In genomic region chr9:132404228-132404881, GRCh38 we compare ENCODE assay signal across 11 cellular contexts. TPM values are rescaled to one million over a fixed set of nuclear protein-coding genes. Genes with fewer than 3 reads are reported as not detected.
DNase-seq lines count a peak whose midpoint lies in the region; ATAC-seq and TF ChIP-seq lines count a peak whose summit lies in the region.
"Had no signal": no experiment of that assay in that cellular context is flagged by ENCODE, and none has a peak within 500 bp of the region (broad histone marks: within the 10 kb centered on the region; RNA-seq: fewer than 3 reads in every experiment).

No MANE protein-coding gene starts in this region.

- H3K4me3 ChIP-seq in CD4-positive, alpha-beta memory T cell (ENCODE audit: low read length in 2 of 2), result no peak overlapping the region
- no peak overlapping the region for H3K4me3 ChIP-seq in mesenchymal stem cell (ENCODE audit: insufficient read depth in 1 of 2, low read depth in 1 of 2, low read length in 2 of 2)
- H3K4me3 ChIP-seq in PC-3 (ENCODE audit: low read length), result no peak overlapping the region

- H3K4me3 Mint-ChIP-seq in CD4-positive, alpha-beta memory T cell, result peak overlapping the region; percentile 66 to 96 (median 85)
- peak overlapping the region; percentile 10 to 74 (median 61) for H3K4me3 Mint-ChIP-seq in IgD-negative memory B cell

- no peak overlapping the region for H2BK15ac ChIP-seq in mesenchymal stem cell (ENCODE audit: low read depth, poor library complexity, severe bottlenecking)

- H2BK5ac ChIP-seq in mesenchymal stem cell (ENCODE audit: low read depth, low read length, poor library complexity, severe bottlenecking), result no peak overlapping the region

- POLR2A ChIA-PET in CD4-positive, alpha-beta memory T cell (lab: Charles Lee; ENCODE audit: partially characterized antibody), result interaction anchor here (0.7 to 2.7 kb wide), 3 partner anchors 50 to 276 kb away, joined by 3 to 13 read pairs (median 4); partner anchors contain the start of gene SETX
- POLR2A ChIA-PET in PC-3 (lab: Charles Lee; ENCODE audit: unreplicated experiment), result no interaction called here

- H3K27me3 Mint-ChIP-seq in CD4-positive, alpha-beta memory T cell, result no peaks in the 10 kb centered on the region
- no peaks in the 10 kb centered on the region for H3K27me3 Mint-ChIP-seq in IgD-negative memory B cell

- H4K20me1 ChIP-seq in PC-3 (ENCODE audit: low read length), result no peaks in the 10 kb centered on the region

- peaks cover 33% of the 10 kb centered on the region for H3K79me2 ChIP-seq in PC-3 (ENCODE audit: low read length)

- no peaks in the 10 kb centered on the region for H3K9me3 ChIP-seq in CD4-positive, alpha-beta memory T cell (ENCODE audit: control insufficient read depth in 1 of 2, low read length in 2 of 2)
- no peaks in the 10 kb centered on the region for H3K9me3 ChIP-seq in mesenchymal stem cell (ENCODE audit: control insufficient read depth, low read length)
- H3K9me3 ChIP-seq in PC-3 (ENCODE audit: low read length), result no peaks in the 10 kb centered on the region

- H4K91ac ChIP-seq in mesenchymal stem cell (ENCODE audit: low read length), result no peak overlapping the region

- H3K9ac ChIP-seq in mesenchymal stem cell (ENCODE audit: low read length), result peak overlapping the region; percentile 11
- no peak overlapping the region for H3K9ac ChIP-seq in PC-3 (ENCODE audit: low read length)

- ATAC-seq in PC-3, result no peak
- no peak for ATAC-seq in HG03469 (IDR thresholded peaks at IDR 0.05; ENCODE audit: unreplicated experiment)
- ATAC-seq: HCT116 had no signal

- CTCF ChIA-PET in CD4-positive, alpha-beta memory T cell (lab: Charles Lee; ENCODE audit: partially characterized antibody), result interaction anchor here (0.6 kb wide), 1 partner anchor 656 kb away, joined by 3 read pairs; no protein-coding TSS in a partner anchor
- CTCF ChIA-PET in PC-3 (lab: Charles Lee), result no interaction called here

- H2BK120ac ChIP-seq in mesenchymal stem cell (ENCODE audit: low read depth, low read length), result no peak overlapping the region

- H3K79me1 ChIP-seq in mesenchymal stem cell (replicated peaks; ENCODE audit: low read length, poor library complexity, severe bottlenecking), result peaks cover 20% of the 10 kb centered on the region

- H2AFZ ChIP-seq in mesenchymal stem cell (ENCODE audit: low read depth, low read length) (no peak overlapping the region), PC-3 (ENCODE audit: low read length) (no peak overlapping the region)

- H3K36me3 ChIP-seq in CD4-positive, alpha-beta memory T cell (ENCODE audit: insufficient read depth, low read length), result peaks cover 24% of the 10 kb centered on the region
- peaks cover 0 to 30% of the 10 kb centered on the region in 2 experiments for H3K36me3 ChIP-seq in mesenchymal stem cell (ENCODE audit: control insufficient read depth in 1 of 2, insufficient read depth in 2 of 2, low read depth in 1 of 2, low read length in 2 of 2)
- peaks cover 7% of the 10 kb centered on the region; the same call in 1 of the 2 replicates for H3K36me3 ChIP-seq in PC-3 (ENCODE audit: low read depth, low read length)

- H2BK12ac ChIP-seq in mesenchymal stem cell (ENCODE audit: low read length in 2 of 2), result no peak overlapping the region

- H3K27ac ChIP-seq in CD4-positive, alpha-beta memory T cell (ENCODE audit: low read depth, low read length), result peak overlapping the region; percentile 38
- H3K27ac ChIP-seq in mesenchymal stem cell (ENCODE audit: low read length, poor library complexity, severe bottlenecking), result no peak overlapping the region
- no peak overlapping the region for H3K27ac ChIP-seq in PC-3 (ENCODE audit: low read length)

- no peak overlapping the region for H3K4me2 ChIP-seq in mesenchymal stem cell (ENCODE audit: low read length, poor library complexity, severe bottlenecking)
- H3K4me2 ChIP-seq in PC-3 (ENCODE audit: low read length), result no peak overlapping the region

- peaks cover 27 to 69% (median 34%) of the 10 kb centered on the region in 4 donors for H3K4me1 Mint-ChIP-seq in CD4-positive, alpha-beta memory T cell
- peaks cover 24 to 27% (median 25%) of the 10 kb centered on the region in 3 donors for H3K4me1 Mint-ChIP-seq in IgD-negative memory B cell

- no peak overlapping the region for H4K8ac ChIP-seq in mesenchymal stem cell (ENCODE audit: low read length)

- WGBS in mesenchymal stem cell, result 86% methylated on average over 9 of the region's 9 CpGs

- H3K23ac ChIP-seq in mesenchymal stem cell (ENCODE audit: low read length in 2 of 2), result no peak overlapping the region

- peaks cover 24 to 42% of the 10 kb centered on the region in 2 donors for H3K36me3 Mint-ChIP-seq in CD4-positive, alpha-beta memory T cell
- no peaks in the 10 kb centered on the region for H3K36me3 Mint-ChIP-seq in IgD-negative memory B cell

- H3K4ac ChIP-seq in mesenchymal stem cell (ENCODE audit: low read depth in 1 of 2, low read length in 2 of 2), result no peak overlapping the region

- BruUV-seq in PC-3 (replicated peaks; lab: Mats Ljungman, UMichigan), result no TSS peak

- H3K9me2 ChIP-seq in PC-3 (replicated peaks; ENCODE audit: low read length), result no peaks in the 10 kb centered on the region

- H3K14ac ChIP-seq in mesenchymal stem cell (ENCODE audit: low read length in 2 of 2), result no peak overlapping the region

- no peak overlapping the region for H3K18ac ChIP-seq in mesenchymal stem cell (ENCODE audit: low read depth in 1 of 2, low read length in 2 of 2)

- H3K27me3 ChIP-seq in CD4-positive, alpha-beta memory T cell (ENCODE audit: insufficient read depth, low read length), result no peaks in the 10 kb centered on the region
- H3K27me3 ChIP-seq in mesenchymal stem cell (ENCODE audit: control insufficient read depth in 1 of 2, insufficient read depth in 1 of 2, low read length in 2 of 2) (peaks cover 4% of the 10 kb centered on the region in 2 experiments), PC-3 (ENCODE audit: low read length) (no peaks in the 10 kb centered on the region)

- intact Hi-C loops in CD4-positive, alpha-beta memory T cell (cut with micrococcal nuclease), result no loop called here
- intact Hi-C loops in PC-3 (cut with micrococcal nuclease), result no loop called here

- no peaks in the 10 kb centered on the region for H3K9me3 Mint-ChIP-seq in CD4-positive, alpha-beta memory T cell
- H3K9me3 Mint-ChIP-seq in IgD-negative memory B cell, result no peaks in the 10 kb centered on the region

- TF ChIP-seq CTCF in PC-3 (conservative IDR thresholded peaks at IDR 0.05; ENCODE audit: low read depth, low read length), result no peak

- H3K4me1 ChIP-seq in CD4-positive, alpha-beta memory T cell (ENCODE audit: insufficient read depth, low read length), result peaks cover 35% of the 10 kb centered on the region
- peaks cover 7% of the 10 kb centered on the region for H3K4me1 ChIP-seq in mesenchymal stem cell (ENCODE audit: control insufficient read depth, insufficient read depth, low read depth, low read length)
- peaks cover 9% of the 10 kb centered on the region; the same call in 1 of the 2 replicates for H3K4me1 ChIP-seq in PC-3 (ENCODE audit: insufficient read depth, low read length)

- no peaks in the 10 kb centered on the region for H3F3A ChIP-seq in PC-3 (ENCODE audit: low read length, unreplicated experiment)

- H3K27ac Mint-ChIP-seq in CD4-positive, alpha-beta memory T cell, result peak overlapping the region; percentile 44 to 94 (median 83)
- peak overlapping the region in 2 of 3 donors; percentile 3 to 75 for H3K27ac Mint-ChIP-seq in IgD-negative memory B cell

- H2AK5ac ChIP-seq in mesenchymal stem cell (ENCODE audit: low read length, severe bottlenecking), result no peak overlapping the region

- DNase-seq in CD4-positive, alpha-beta memory T cell, result peak; percentile 17 to 57 (median 28)
- DNase-seq in activated T-cell treated with anti-CD3 and anti-CD28 coated beads, Interleukin-2, amount 50 U/mL, for 48 hours, result peak; percentile 21 to 28
- DNase-seq in mesenchymal stem cell, result peak; percentile 26
- no peak for DNase-seq in NCI-H2171 (lab: John Stamatoyannopoulos, UW)
- no peak for DNase-seq in AG08396 (ENCODE audit: low spot score)
- DNase-seq in PC-3, result no peak
- DNase-seq: COR-L47 had no signal

RNA-seq across cellular contexts. Expression of gene TTF1, which starts 2.3 kb away (rescaled TPM):
- total RNA-seq in CD4-positive, alpha-beta memory T cell, result 10 to 100 TPM; 22.2 TPM
- 1 to 10 TPM; 5.8 to 9.3 TPM for polyA plus RNA-seq in CD4-positive, alpha-beta memory T cell
- polyA plus RNA-seq in IgD-negative memory B cell, result 8.6 TPM
- 9.4 TPM for polyA plus RNA-seq in mesenchymal stem cell (2013, experiment 1 of 2)
- polyA plus RNA-seq in mesenchymal stem cell (2013, experiment 2 of 2), result 9.9 TPM
- total RNA-seq in PC-3 (2014; rRNA removed), result 9.6 and 12.5 TPM in 2 replicates

RNA-seq across cellular contexts. Expression of gene CFAP77, which starts 5.7 kb away (rescaled TPM):
- not detected for total RNA-seq in CD4-positive, alpha-beta memory T cell
- not detected for polyA plus RNA-seq in CD4-positive, alpha-beta memory T cell
- not detected for polyA plus RNA-seq in IgD-negative memory B cell
- polyA plus RNA-seq in mesenchymal stem cell (2013, experiment 1 of 2), result 0.08 TPM
- polyA plus RNA-seq in mesenchymal stem cell (2013, experiment 2 of 2), result 0.11 TPM
- 0.11 TPM in 1 of 2 replicates, not detected in the other for total RNA-seq in PC-3 (2014; rRNA removed)
- total RNA-seq: posterior vena cava had no signal

RNA-seq across cellular contexts. Expression of gene SETX, which starts 49.6 kb away (rescaled TPM):
- total RNA-seq in CD4-positive, alpha-beta memory T cell, result 10 to 100 TPM; 91.3 to 94.3 TPM
- 10 to 100 TPM; 10.1 to 39.2 TPM for polyA plus RNA-seq in CD4-positive, alpha-beta memory T cell
- polyA plus RNA-seq in IgD-negative memory B cell, result 39.3 TPM
- polyA plus RNA-seq in mesenchymal stem cell (2013, experiment 1 of 2), result 19.3 TPM
- polyA plus RNA-seq in mesenchymal stem cell (2013, experiment 2 of 2), result 18.5 TPM
- 21.0 and 22.7 TPM in 2 replicates for total RNA-seq in PC-3 (2014; rRNA removed)

Comparison
In these comparisons a context has a peak if more than half of its experiments do, and no peak if none do; other contexts are left out.
1. DNase-seq: peak in CD4-positive, alpha-beta memory T cell (5 of 5), activated T-cell treated with anti-CD3 and anti-CD28 coated beads, Interleukin-2, amount 50 U/mL, for 48 hours (2 of 2) and mesenchymal stem cell (single experiment); none in NCI-H2171 (single experiment), AG08396 (single experiment) and PC-3 (single experiment).